In genomic region chr15:97037080-97037479, GRCh38 we compare ENCODE assay signal across 22 cellular contexts.
DNase-seq lines count a peak whose midpoint lies in the region; ATAC-seq, FAIRE-seq and TF ChIP-seq lines count a peak whose summit lies in the region.
"Had no signal": no experiment of that assay in that cellular context is flagged by ENCODE, and none has a peak within 500 bp of the region (broad histone marks: within the 10 kb centered on the region; RNA-seq: fewer than 3 reads in every experiment).

No MANE protein-coding gene starts in this region.

- peaks cover 12% of the 10 kb centered on the region for H3K9me3 Mint-ChIP-seq in astrocyte (ENCODE audit: unreplicated experiment)

- no peak for TF ChIP-seq CTCF in astrocyte (IDR thresholded peaks at IDR 0.05; ENCODE audit: insufficient read depth, low read depth, low read length)
- no peak for TF ChIP-seq CTCF in H1 (IDR thresholded peaks at IDR 0.05; ENCODE audit: control extremely low read depth in 1 of 3, insufficient read depth in 1 of 3, low read depth in 1 of 3, low read length in 3 of 3)

- H2AFZ ChIP-seq in astrocyte (ENCODE audit: low read depth, low read length) (no peak overlapping the region), H1 (ENCODE audit: low read length) (peak overlapping the region; percentile 94; the same call in 1 of the 2 replicates), neuronal stem cell (ENCODE audit: low read length) (peak overlapping the region; percentile 73)
- H2AFZ ChIP-seq: PC-9 had no signal

- H3K36me3 Mint-ChIP-seq in astrocyte (ENCODE audit: low read depth, unreplicated experiment) = no peaks in the 10 kb centered on the region

- H3K27ac ChIP-seq in astrocyte (ENCODE audit: low read depth, low read length) = no peak overlapping the region
- H3K27ac ChIP-seq in H1 (ENCODE audit: low read depth, low read length) = no peak overlapping the region
- H3K27ac ChIP-seq in neuronal stem cell (replicated peaks; ENCODE audit: low read length) = no peak overlapping the region
- H3K27ac ChIP-seq: PC-9, SJCRH30 had no signal

- H3K14ac ChIP-seq in H1 (ENCODE audit: insufficient read length) (no peak overlapping the region), neuronal stem cell (ENCODE audit: low read length) (no peak overlapping the region)

- H3K4ac ChIP-seq in H1 (replicated peaks; ENCODE audit: insufficient read length, low read depth, low read length) (no peak overlapping the region), neuronal stem cell (ENCODE audit: low read length) (no peak overlapping the region)

- H3K4me2 ChIP-seq in astrocyte (ENCODE audit: low read length) (no peak overlapping the region), H1 (ENCODE audit: insufficient read depth in 1 of 2, low read depth in 2 of 2, low read length in 2 of 2) (no peak overlapping the region), neuronal stem cell (ENCODE audit: insufficient read depth, low read length, poor library complexity, severe bottlenecking) (no peak overlapping the region)
- H3K4me2 ChIP-seq: PC-9 had no signal

- H2BK120ac ChIP-seq in H1 (replicated peaks; ENCODE audit: low read depth, low read length) = no peak overlapping the region
- H2BK120ac ChIP-seq in neuronal stem cell (ENCODE audit: low read depth, low read length) = no peak overlapping the region

- H3K27me3 ChIP-seq in astrocyte (ENCODE audit: insufficient read depth, low read length) (no peaks in the 10 kb centered on the region), H1 (replicated peaks in 1 of 4; ENCODE audit: control insufficient read depth in 3 of 4, extremely low read depth in 1 of 4, insufficient read depth in 3 of 4, low read length in 3 of 4) (no peaks in the 10 kb centered on the region), neuronal stem cell (ENCODE audit: control insufficient read depth in 3 of 3, insufficient read depth in 3 of 3, low read depth in 1 of 3, low read length in 3 of 3) (no peaks in the 10 kb centered on the region)

- H3K9ac ChIP-seq in astrocyte (ENCODE audit: low read length) (no peak overlapping the region), H1 (replicated peaks in 1 of 4; ENCODE audit: extremely low read depth in 1 of 4, low read depth in 3 of 4, low read length in 3 of 4) (no peak overlapping the region), neuronal stem cell (ENCODE audit: low read depth, low read length, poor library complexity) (no peak overlapping the region)

- no peaks in the 10 kb centered on the region for H3K36me3 ChIP-seq in astrocyte (ENCODE audit: insufficient read depth, low read length)
- H3K36me3 ChIP-seq in H1 (ENCODE audit: control insufficient read depth in 2 of 4, insufficient read depth in 4 of 4, low read length in 3 of 4) = no peaks in the 10 kb centered on the region
- H3K36me3 ChIP-seq in neuronal stem cell (replicated peaks in 1 of 2; ENCODE audit: control insufficient read depth in 2 of 2, insufficient read depth in 2 of 2, low read length in 2 of 2) = no peaks in the 10 kb centered on the region
- H3K36me3 ChIP-seq: SJCRH30 had no signal

- peak overlapping the region; percentile 1 for H3K27ac Mint-ChIP-seq in astrocyte (ENCODE audit: unreplicated experiment)

- 86% methylated on average over 1 of the region's 1 CpG; no CpG with 5 or more reads in 1 of the 2 experiments for WGBS in H1 (ENCODE audit: extremely low coverage in 1 of 2, insufficient coverage in 1 of 2, insufficient read length in 1 of 2, insufficient replicate concordance in 2 of 2, low coverage in 1 of 2, low lambda C conversion rate in 2 of 2, missing lambda C conversion rate in 1 of 2), 2 experiments
- whole genome bisulfite sequencing in neuronal stem cell (ENCODE audit: extremely low coverage in 2 of 2, insufficient read length in 2 of 2, insufficient replicate concordance in 1 of 2), 2 donors = no CpG with 5 or more reads among the region's 1 CpG

- POLR2A ChIA-PET in H1 (lab: Charles Lee; ENCODE audit: partially characterized antibody) = no interaction called here

- H3K4me3 ChIP-seq in astrocyte (ENCODE audit: insufficient read depth, low read depth, low read length) (no peak overlapping the region), H1 (ENCODE audit: extremely low read depth in 1 of 4, insufficient read depth in 2 of 4, low read depth in 3 of 4, low read length in 4 of 4) (no peak overlapping the region), neuronal stem cell (ENCODE audit: low read length in 2 of 2) (no peak overlapping the region)
- H3K4me3 ChIP-seq: PC-9, SJCRH30 had no signal

- TF ChIP-seq RAD21 in H1 (IDR thresholded peaks at IDR 0.05 in 1 of 2, conservative IDR thresholded peaks at IDR 0.05 in 1 of 2; ENCODE audit: low read depth in 2 of 2, low read length in 2 of 2) = no peak

- no peaks in the 10 kb centered on the region for H3K23me2 ChIP-seq in H1 (ENCODE audit: low read depth, low read length)

- H3K18ac ChIP-seq in H1 (ENCODE audit: extremely low read depth, low read length) (no peak overlapping the region), neuronal stem cell (ENCODE audit: low read length) (no peak overlapping the region)

- DNase-seq in HT1080 (ENCODE audit: low read depth) (peak; percentile 7), astrocyte (ENCODE audit: low read depth) (peak; percentile 39), H1 (ENCODE audit: low read depth in 1 of 2, low spot score in 2 of 2) (no peak), neuronal stem cell (ENCODE audit: low spot score) (no peak), NCI-H1930 (lab: John Stamatoyannopoulos, UW) (no peak)
- DNase-seq in activated T-cell treated with anti-CD3 and anti-CD28 coated beads, Interleukin-2, amount 50 U/mL, for 1 hour = no peak
- DNase-seq: DMS153, NCI-H1105, NCI-H1436 treated with DMSO at 0.1 percent for 48 hours, NCI-H187 treated with DMSO at 0.1 percent for 48 hours, NCI-H2107, NCI-H446, NCI-H524 treated with DMSO at 0.1 percent for 48 hours, NCI-H774, PC-9, SJCRH30 had no signal

- no peak overlapping the region for H2BK20ac ChIP-seq in H1 (ENCODE audit: low read length)

- TF ChIP-seq POLR2A in H1 (IDR thresholded peaks at IDR 0.05; ENCODE audit: control extremely low read depth in 1 of 2, low read depth in 2 of 2, low read length in 2 of 2) = no peak

- no peak overlapping the region for H2BK5ac ChIP-seq in H1 (ENCODE audit: low read depth, low read length)
- no peak overlapping the region for H2BK5ac ChIP-seq in neuronal stem cell (ENCODE audit: low read length)

- H4K91ac ChIP-seq in H1 (replicated peaks; ENCODE audit: insufficient read length, low read length) = no peak overlapping the region
- H4K91ac ChIP-seq in neuronal stem cell (ENCODE audit: low read depth, low read length, poor library complexity) = no peak overlapping the region

- CTCF ChIA-PET in H1 (lab: Charles Lee; ENCODE audit: partially characterized antibody) = no interaction called here

- H3K9me3 ChIP-seq in astrocyte (ENCODE audit: insufficient read depth, low read depth, low read length) = no peaks in the 10 kb centered on the region
- H3K9me3 ChIP-seq in H1 (ENCODE audit: insufficient read depth in 2 of 2, low read depth in 1 of 2, low read length in 1 of 2) = no peaks in the 10 kb centered on the region
- H3K9me3 ChIP-seq in neuronal stem cell (replicated peaks in 1 of 2; ENCODE audit: control insufficient read depth in 2 of 2, insufficient read depth in 1 of 2, low read depth in 1 of 2, low read length in 2 of 2) = peaks cover 0 to 17% of the 10 kb centered on the region in 2 donors
- H3K9me3 ChIP-seq: SJCRH30 had no signal

- ATAC-seq in GM18873 (IDR thresholded peaks at IDR 0.05; ENCODE audit: low FRiP score, unreplicated experiment) (no peak), GM19463 (IDR thresholded peaks at IDR 0.05; ENCODE audit: unreplicated experiment) (no peak)
- ATAC-seq: HCT116, Right ventricle myocardium inferior, SK-N-SH treated with all-trans-retinoic acid at 6 μM for 48 hours had no signal

- FAIRE-seq in astrocyte (lab: Jason Lieb, UNC) (no peak), H1 (lab: Jason Lieb, UNC) (no peak)
- FAIRE-seq: GM18507 had no signal

- no peaks in the 10 kb centered on the region for H3K27me3 Mint-ChIP-seq in astrocyte (ENCODE audit: low read depth, unreplicated experiment)

- H3K79me2 ChIP-seq in astrocyte (ENCODE audit: insufficient read depth, low read length) = no peaks in the 10 kb centered on the region
- H3K79me2 ChIP-seq in H1 (ENCODE audit: control insufficient read depth in 1 of 2, insufficient read depth in 2 of 2, low read length in 2 of 2) = no peaks in the 10 kb centered on the region

- no peak overlapping the region for H3K4me3 Mint-ChIP-seq in astrocyte (ENCODE audit: unreplicated experiment)

- TF ChIP-seq EP300 in H1 (IDR thresholded peaks at IDR 0.05; ENCODE audit: borderline replicate concordance in 1 of 2, low read depth in 2 of 2, low read length in 2 of 2) = no peak

- no peak overlapping the region for H4K5ac ChIP-seq in H1 (ENCODE audit: insufficient read length, low read depth, low read length)

- H2AK5ac ChIP-seq in H1 (ENCODE audit: low read depth, low read length) (no peak overlapping the region), neuronal stem cell (ENCODE audit: low read depth, low read length) (no peak overlapping the region)

- H4K20me1 ChIP-seq in astrocyte (ENCODE audit: insufficient read depth, low read length) = no peaks in the 10 kb centered on the region
- H4K20me1 ChIP-seq in H1 (replicated peaks in 1 of 2; ENCODE audit: control insufficient read depth in 1 of 2, insufficient read depth in 2 of 2, low read length in 2 of 2) = no peaks in the 10 kb centered on the region

- H3K4me1 Mint-ChIP-seq in astrocyte (ENCODE audit: low read depth, unreplicated experiment) = peaks cover 13% of the 10 kb centered on the region

- H3K79me1 ChIP-seq in H1 (ENCODE audit: low read depth, low read length) = no peaks in the 10 kb centered on the region
- no peaks in the 10 kb centered on the region for H3K79me1 ChIP-seq in neuronal stem cell (ENCODE audit: low read depth, low read length)

- no peak overlapping the region for H3K56ac ChIP-seq in H1 (replicated peaks; ENCODE audit: insufficient read length, low read depth, low read length)

- H3K4me1 ChIP-seq in astrocyte (ENCODE audit: insufficient read depth, low read length) (peaks cover 3% of the 10 kb centered on the region), H1 (replicated peaks in 1 of 4; ENCODE audit: control insufficient read depth in 3 of 4, insufficient read depth in 4 of 4, low read length in 3 of 4) (peaks cover 0 to 2% (median 0%) of the 10 kb centered on the region in 4 experiments; a peak in 1 of 7 replicates), neuronal stem cell (ENCODE audit: control insufficient read depth in 2 of 2, insufficient read depth in 1 of 2, low read depth in 1 of 2, low read length in 2 of 2) (peaks cover 0 to 8% of the 10 kb centered on the region in 2 donors)
- H3K4me1 ChIP-seq: SJCRH30 had no signal

- no peak overlapping the region for H2BK12ac ChIP-seq in H1 (ENCODE audit: low read depth, low read length)
- H2BK12ac ChIP-seq in neuronal stem cell (ENCODE audit: low read length) = no peak overlapping the region

- H3K23ac ChIP-seq in H1 (ENCODE audit: insufficient read length) (no peak overlapping the region), neuronal stem cell (ENCODE audit: low read depth, low read length, poor library complexity) (no peak overlapping the region)

- H4K8ac ChIP-seq in H1 (ENCODE audit: extremely low read depth, insufficient read depth, low read length) = no peak overlapping the region
- H4K8ac ChIP-seq in neuronal stem cell (ENCODE audit: low read depth, low read length) = no peak overlapping the region

- H2BK15ac ChIP-seq in H1 (ENCODE audit: low read length) (no peak overlapping the region), neuronal stem cell (ENCODE audit: low read length) (no peak overlapping the region)

Comparison
In these comparisons a context has a peak if more than half of its experiments do, and no peak if none do; other contexts are left out.
1. DNase-seq: peak in HT1080 (single experiment) and astrocyte (single experiment); none in H1 (0 of 2), neuronal stem cell (single experiment), NCI-H1930 (0 of 2) and activated T-cell treated with anti-CD3 and anti-CD28 coated beads, Interleukin-2, amount 50 U/mL, for 1 hour (single experiment).